Comparison of ENCODE assay signal across 1 cellular context in the genomic region with DNA sequence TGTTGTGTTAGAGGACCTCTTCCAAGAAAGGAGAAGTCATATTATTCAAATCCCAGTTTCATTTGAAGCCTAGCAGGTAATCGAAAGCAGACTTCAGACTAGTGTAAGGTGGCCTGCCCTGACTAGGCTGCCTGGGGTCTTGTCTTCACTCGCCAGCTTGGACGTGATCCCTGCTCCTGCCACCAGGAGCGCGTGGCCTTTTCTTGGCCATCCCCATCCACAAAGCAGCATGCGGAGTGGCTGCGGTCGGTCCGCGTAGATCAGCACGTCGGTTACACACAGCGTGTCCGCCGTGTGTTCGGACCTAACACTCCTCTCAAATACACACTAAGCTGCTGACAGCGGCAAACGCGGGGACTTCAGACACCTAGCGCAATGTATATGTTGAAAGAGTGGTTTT.
TF ChIP-seq lines count a peak whose summit lies in the region.

No MANE protein-coding gene starts in this region.

TF ChIP-seq in HepG2, 621 proteins besides CTCF, POLR2A, EP300 and RAD21:
- TF ChIP-seq ZNF33A (CRISPR knock-in tag; IDR thresholded peaks at IDR 0.05; ENCODE audit: borderline replicate concordance) (no peak), SYNCRIP (IDR thresholded peaks at IDR 0.05; ENCODE audit: insufficient read depth, low read depth, low read length) (no peak), XRCC5 (optimal IDR thresholded peaks at IDR 0.05; ENCODE audit: low read length) (peak; percentile 26), POLR2AphosphoS5 (IDR thresholded peaks at IDR 0.05; ENCODE audit: low read depth, low read length) (no peak), HNRNPLL (IDR thresholded peaks at IDR 0.05; ENCODE audit: low read depth, low read length, poor library complexity, severe bottlenecking) (peak; percentile 39), JDP2 (CRISPR knock-in tag; IDR thresholded peaks at IDR 0.05; ENCODE audit: borderline replicate concordance) (no peak), ZBTB20 (CRISPR knock-in tag; IDR thresholded peaks at IDR 0.05; ENCODE audit: borderline replicate concordance, low read depth) (no peak), SNAI1 (CRISPR knock-in tag; IDR thresholded peaks at IDR 0.05; ENCODE audit: borderline replicate concordance) (no peak)
- TF ChIP-seq, protein P1, sequence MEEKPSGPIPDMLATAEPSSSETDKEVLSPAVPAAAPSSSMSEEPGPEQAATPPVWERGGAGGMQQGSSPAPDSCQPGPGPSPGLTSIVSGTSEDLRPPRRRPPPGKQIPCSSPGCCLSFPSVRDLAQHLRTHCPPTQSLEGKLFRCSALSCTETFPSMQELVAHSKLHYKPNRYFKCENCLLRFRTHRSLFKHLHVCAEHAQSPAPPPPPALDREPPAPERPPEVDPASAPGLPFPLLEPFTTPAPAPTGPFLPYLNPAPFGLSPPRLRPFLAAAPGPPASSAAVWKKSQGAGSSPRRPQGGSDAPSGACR (CRISPR knock-in tag; IDR thresholded peaks at IDR 0.05), result no peak
